ENCODE assay signal across 8 cellular contexts in the genomic region with DNA sequence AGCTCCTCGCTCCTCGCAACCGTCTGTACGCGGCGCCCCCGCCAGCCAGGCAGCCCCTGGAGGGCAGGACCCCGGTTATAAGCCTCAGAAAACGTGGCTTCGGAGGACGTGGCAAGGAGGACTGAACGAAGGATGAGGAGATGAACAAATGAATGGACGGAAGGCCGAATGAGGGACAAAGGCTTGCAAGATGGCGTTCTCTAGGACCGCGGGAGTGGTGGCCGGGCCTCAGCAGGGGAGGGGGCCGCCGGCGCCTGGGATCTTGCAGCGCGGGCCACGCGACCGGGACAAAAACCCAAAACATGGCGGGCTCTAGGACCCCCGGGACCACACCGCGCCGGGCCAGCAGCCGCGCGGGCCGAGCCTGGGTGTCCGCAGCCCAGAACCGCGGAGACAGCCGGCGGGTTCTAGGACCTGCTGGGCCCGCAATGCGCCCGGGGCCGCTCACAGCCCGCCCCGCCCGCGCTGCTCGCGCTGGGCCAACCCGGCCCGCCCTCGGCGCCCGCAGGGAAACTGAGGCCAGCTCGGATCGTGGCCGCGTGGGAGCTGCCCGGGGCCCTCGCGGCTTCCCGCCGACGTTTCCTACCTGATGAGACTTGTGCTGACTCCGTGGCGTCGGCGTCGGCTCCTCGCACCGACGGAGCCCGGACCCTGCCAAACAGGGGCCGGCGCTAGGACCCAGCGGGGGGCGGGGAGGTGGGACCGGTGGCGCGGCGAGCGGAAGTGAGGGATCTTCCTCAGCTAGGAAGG. TPM values are rescaled to one million over a fixed set of nuclear protein-coding genes. Genes with fewer than 3 reads are reported as not detected.
DNase-seq lines count a peak whose midpoint lies in the region; ATAC-seq and TF ChIP-seq lines count a peak whose summit lies in the region.

No MANE protein-coding gene starts in this region.

- H3K36me3 ChIP-seq in OCI-LY1 (ENCODE audit: insufficient read depth, low read length) (peaks cover 23% of the 10 kb centered on the region), mucosa of descending colon (ENCODE audit: low read depth) (no peaks in the 10 kb centered on the region)

- peaks cover 33% of the 10 kb centered on the region for H3K79me2 ChIP-seq in OCI-LY1 (ENCODE audit: insufficient read depth, low read length)

- intact Hi-C loops in mucosa of descending colon (cut with DNase I, micrococcal nuclease): loop anchor here (2.0 to 10.0 kb wide), 2 partner anchors 40 to 88 kb away; partner anchors contain the start of genes HSD3B7 (in 1 of the 2) and STX4 (in 1 of the 2)

- H4K20me1 ChIP-seq in OCI-LY1 (ENCODE audit: insufficient read depth, low read length): no peaks in the 10 kb centered on the region

- ATAC-seq in GM21390 (IDR thresholded peaks at IDR 0.05; ENCODE audit: unreplicated experiment) (peak; percentile 49), mucosa of descending colon (peak; percentile 88)

- H3F3A ChIP-seq in OCI-LY1 (ENCODE audit: insufficient read depth, low read length): no peaks in the 10 kb centered on the region

- peak overlapping the region; percentile 92 for H3K9ac ChIP-seq in OCI-LY1 (ENCODE audit: low read length)

- H3K27me3 ChIP-seq in OCI-LY1 (ENCODE audit: insufficient read depth, low read length): no peaks in the 10 kb centered on the region

- TF ChIP-seq CTCF in OCI-LY1 (IDR thresholded peaks at IDR 0.05; ENCODE audit: low read length): no peak
- no peak for TF ChIP-seq CTCF in epithelial cell of esophagus (IDR thresholded peaks at IDR 0.05; ENCODE audit: insufficient read depth, low read depth, low read length, missing control alignments)
- TF ChIP-seq CTCF in mucosa of descending colon (IDR thresholded peaks at IDR 0.05): no peak

- H3K9me3 ChIP-seq in OCI-LY1 (ENCODE audit: low read length) (no peaks in the 10 kb centered on the region), mucosa of descending colon (no peaks in the 10 kb centered on the region)

- H3K4me3 ChIP-seq in OCI-LY1 (ENCODE audit: low read depth, low read length, poor library complexity, severe bottlenecking): peak overlapping the region; percentile 87
- H3K4me3 ChIP-seq in epithelial cell of esophagus (ENCODE audit: low read length): peak overlapping the region; percentile 91
- H3K4me3 ChIP-seq in mucosa of descending colon: peak overlapping the region; percentile 86

- H3K4me2 ChIP-seq in OCI-LY1 (ENCODE audit: low read length): peak overlapping the region; percentile 83

- no peaks in the 10 kb centered on the region for H3K9me2 ChIP-seq in OCI-LY1 (ENCODE audit: low read depth, low read length)

- peaks cover 22% of the 10 kb centered on the region for H3K4me1 ChIP-seq in OCI-LY1 (ENCODE audit: insufficient read depth, low read length, severe bottlenecking)
- H3K4me1 ChIP-seq in mucosa of descending colon (ENCODE audit: low read depth): peaks cover 17% of the 10 kb centered on the region

- peak overlapping the region; percentile 60 for H3K27ac ChIP-seq in OCI-LY1 (ENCODE audit: low read depth, low read length, poor library complexity, severe bottlenecking)

- DNase-seq in Caki2 (ENCODE audit: low read depth): peak; percentile 96
- DNase-seq in HUDEP-2 (lab: John Stamatoyannopoulos, UW; ENCODE audit: unreplicated experiment in 76 of 76): peak in 70 of 76 experiments; percentile 26 to 91 (median 78)
- DNase-seq in activated T-cell treated with anti-CD3 and anti-CD28 coated beads for 24 hours (ENCODE audit: low read depth): peak; percentile 82
- DNase-seq in epithelial cell of esophagus (ENCODE audit: low read depth): peak; percentile 97
- peak; percentile 93 to 97 (median 93) for DNase-seq in mucosa of descending colon
- peak; percentile 84 to 87 for DNase-seq in stimulated activated CD8-positive, alpha-beta memory T cell treated with anti-CD3 and anti-CD28 coated beads, Interleukin-2, amount 100 ng/mL, for 48 hours (ENCODE audit: low read depth in 2 of 2)

- no peak overlapping the region for H2AFZ ChIP-seq in OCI-LY1 (ENCODE audit: low read length)

- in situ Hi-C loops in Caki2 (cut with HindIII; ENCODE audit: low pct_unique_long_range_greater_than_20kb, low sequenced_read_pairs): no loop called here

RNA-seq across cellular contexts. Expression of gene ZNF668, which starts 0.8 kb away (rescaled TPM):
- 16.1 and 18.3 TPM in 2 replicates for total RNA-seq in Caki2 (2014; rRNA removed; shearing (Covaris generic); ENCODE audit: low replicate concordance)
- total RNA-seq in mucosa of descending colon: 10 to 100 TPM in 1 of 3 donors, 1 to 10 TPM in 2; 8.3 to 10.2 (median 9.8) TPM

RNA-seq across cellular contexts. Expression of gene ZNF646, which starts 1.0 kb away (rescaled TPM):
- total RNA-seq in Caki2 (2014; rRNA removed; shearing (Covaris generic); ENCODE audit: low replicate concordance): 23.9 and 24.0 TPM in 2 replicates
- total RNA-seq in mucosa of descending colon: 10 to 100 TPM; 19.1 to 20.3 (median 20.0) TPM

RNA-seq across cellular contexts. Expression of gene PRSS53, which starts 15.5 kb away (rescaled TPM):
- total RNA-seq in Caki2 (2014; rRNA removed; shearing (Covaris generic); ENCODE audit: low replicate concordance): 1.8 and 5.1 TPM in 2 replicates
- 1 to 10 TPM; 1.1 to 2.7 (median 1.3) TPM for total RNA-seq in mucosa of descending colon

RNA-seq across cellular contexts. Expression of gene VKORC1, which starts 21.3 kb away (rescaled TPM):
- 184 and 187 TPM in 2 replicates for total RNA-seq in Caki2 (2014; rRNA removed; shearing (Covaris generic); ENCODE audit: low replicate concordance)
- total RNA-seq in mucosa of descending colon: 10 to 100 TPM; 31.9 to 67.9 (median 41.3) TPM

RNA-seq across cellular contexts. Expression of gene BCKDK, which starts 34.9 kb away (rescaled TPM):
- total RNA-seq in Caki2 (2014; rRNA removed; shearing (Covaris generic); ENCODE audit: low replicate concordance): 68.7 and 83.0 TPM in 2 replicates
- 10 to 100 TPM; 31.7 to 40.1 (median 36.6) TPM for total RNA-seq in mucosa of descending colon

Comparison
In these comparisons a context has a peak if more than half of its experiments do, and no peak if none do; other contexts are left out.
1. Peak in every context shown above with its lines: DNase-seq, ATAC-seq, H3K4me3 ChIP-seq and H3K27ac ChIP-seq.